In genomic region chr4:114091546-114091945, GRCh38 we compare ENCODE assay signal across 20 cellular contexts.
DNase-seq lines count a peak whose midpoint lies in the region; ATAC-seq and TF ChIP-seq lines count a peak whose summit lies in the region.
"Had no signal": no experiment of that assay in that cellular context is flagged by ENCODE, and none has a peak within 500 bp of the region (broad histone marks: within the 10 kb centered on the region; RNA-seq: fewer than 3 reads in every experiment).

No MANE protein-coding gene starts in this region.

- no peak overlapping the region for H3K9ac ChIP-seq in HCT116 (ENCODE audit: low read length)
- no peak overlapping the region for H3K9ac ChIP-seq in colonic mucosa (ENCODE audit: low read depth in 2 of 2, low read length in 2 of 2)
- H3K9ac ChIP-seq: BLaER1 had no signal

- no peak for TF ChIP-seq POLR2A in HCT116 (IDR thresholded peaks at IDR 0.05; ENCODE audit: borderline replicate concordance, extremely low read depth, insufficient read depth, insufficient read length)

- no peak overlapping the region for H3K4me3 Mint-ChIP-seq in mesothelial cell of epicardium
- H3K4me3 Mint-ChIP-seq: B cell; CD4-positive, CD25-positive, alpha-beta regulatory T cell; CD8-positive, alpha-beta T cell had no signal

- H3K4me3 ChIP-seq in HCT116 (replicated peaks in 1 of 2; ENCODE audit: low read depth in 1 of 2, low read length in 2 of 2) (no peak overlapping the region), colonic mucosa (no peak overlapping the region)
- H3K4me3 ChIP-seq: A549, BLaER1 had no signal

- H3K4me2 ChIP-seq in HCT116 (ENCODE audit: low read length): no peak overlapping the region
- H3K4me2 ChIP-seq: A549, BLaER1 had no signal

- BruUV-seq in HCT116 (replicated peaks; lab: Mats Ljungman, UMichigan): no TSS peak

- H3K27ac ChIP-seq in HCT116 (ENCODE audit: low read depth, low read length): no peak overlapping the region
- no peak overlapping the region for H3K27ac ChIP-seq in colonic mucosa
- H3K27ac ChIP-seq: A549, BLaER1, C4-2B had no signal

- TF ChIP-seq CTCF in HCT116 (IDR thresholded peaks at IDR 0.05 in 2 of 3, conservative IDR thresholded peaks at IDR 0.05 in 1 of 3; ENCODE audit: borderline replicate concordance in 1 of 3, insufficient read depth in 1 of 3, low read depth in 2 of 3, low read length in 2 of 3) (no peak), mesothelial cell of epicardium (IDR thresholded peaks at IDR 0.05; ENCODE audit: unreplicated experiment) (no peak), colonic mucosa (IDR thresholded peaks at IDR 0.05) (no peak)

- H3K36me3 ChIP-seq in HCT116 (ENCODE audit: control insufficient read depth in 1 of 2, insufficient read depth in 2 of 2, low read length in 2 of 2) (no peaks in the 10 kb centered on the region), colonic mucosa (no peaks in the 10 kb centered on the region)
- H3K36me3 ChIP-seq: BLaER1 had no signal

- peak overlapping the region; percentile 26 for H3K27ac Mint-ChIP-seq in mesothelial cell of epicardium
- H3K27ac Mint-ChIP-seq: B cell; CD4-positive, CD25-positive, alpha-beta regulatory T cell; CD8-positive, alpha-beta T cell had no signal

- no peaks in the 10 kb centered on the region for H4K20me1 ChIP-seq in HCT116 (ENCODE audit: insufficient read depth)
- H4K20me1 ChIP-seq: BLaER1 had no signal

- H2AFZ ChIP-seq in HCT116 (ENCODE audit: low read depth, low read length, poor library complexity, severe bottlenecking): peak overlapping the region; percentile 8

- H3K4me1 ChIP-seq in HCT116 (ENCODE audit: control insufficient read depth in 1 of 2, insufficient read depth in 2 of 2, low read length in 2 of 2): no peaks in the 10 kb centered on the region
- no peaks in the 10 kb centered on the region for H3K4me1 ChIP-seq in colonic mucosa
- H3K4me1 ChIP-seq: A549, BLaER1 had no signal

- peaks cover 23% of the 10 kb centered on the region for H3K4me1 Mint-ChIP-seq in mesothelial cell of epicardium
- H3K4me1 Mint-ChIP-seq: B cell; CD4-positive, CD25-positive, alpha-beta regulatory T cell had no signal

- CTCF ChIA-PET in HCT116 (lab: Charles Lee): no interaction called here

- H3K27me3 ChIP-seq in HCT116 (ENCODE audit: insufficient read depth, low read length) (no peaks in the 10 kb centered on the region), colonic mucosa (no peaks in the 10 kb centered on the region)
- H3K27me3 ChIP-seq: BLaER1 had no signal

- peaks cover 15% of the 10 kb centered on the region for H3K9me3 Mint-ChIP-seq in mesothelial cell of epicardium

- H3K9me3 ChIP-seq in HCT116 (ENCODE audit: control insufficient read depth in 1 of 2, insufficient read depth in 1 of 2, low read depth in 1 of 2, low read length in 2 of 2) (no peaks in the 10 kb centered on the region), colonic mucosa (no peaks in the 10 kb centered on the region)
- H3K9me3 ChIP-seq: A549, BLaER1, Caco-2 had no signal

- intact Hi-C loops in HCT116 (cut with micrococcal nuclease) (no loop called here), colonic mucosa (cut with DNase I) (no loop called here)

- RAD21 ChIA-PET in HCT116 (lab: Charles Lee; ENCODE audit: low non-redundant PET in 1 of 2, low total read pairs in 2 of 2, uncharacterized antibody in 2 of 2, unreplicated experiment in 2 of 2): no interaction called here

- H3K9me2 ChIP-seq in HCT116 (ENCODE audit: insufficient read depth): no peaks in the 10 kb centered on the region

- POLR2A ChIA-PET in HCT116 (lab: Charles Lee): no interaction called here

- TF ChIP-seq RAD21 in HCT116 (IDR thresholded peaks at IDR 0.05; ENCODE audit: low read depth): no peak

- H3K36me3 Mint-ChIP-seq in mesothelial cell of epicardium: no peaks in the 10 kb centered on the region
- H3K36me3 Mint-ChIP-seq: CD4-positive, CD25-positive, alpha-beta regulatory T cell; CD8-positive, alpha-beta T cell had no signal

- H3K79me2 ChIP-seq in HCT116 (ENCODE audit: insufficient read depth, low read length): no peaks in the 10 kb centered on the region

- DNase-seq in EH (ENCODE audit: low read depth) (peak; percentile 21), HCT116 (ENCODE audit: low read depth, low spot score) (no peak), mesothelial cell of epicardium (ENCODE audit: low spot score in 2 of 2, unreplicated experiment in 2 of 2) (no peak), occipital lobe (lab: John Stamatoyannopoulos, UW) (no peak), colonic mucosa (no peak), NCI-H345 (lab: John Stamatoyannopoulos, UW) (no peak)
- DNase-seq: 8988T; Caco-2; CD4-positive, CD25-positive, alpha-beta regulatory T cell; CD8-positive, alpha-beta T cell; DMS153; DND-41; EL; GDM1; H7; HCEC 1CT had no signal

- no peaks in the 10 kb centered on the region for H3K27me3 Mint-ChIP-seq in mesothelial cell of epicardium (ENCODE audit: low read depth)

- ATAC-seq in HCT116: no peak
- ATAC-seq: A549; CD8-positive, alpha-beta T cell had no signal

TF ChIP-seq in HCT116, 20 proteins besides CTCF, POLR2A, EP300 and RAD21:
- TF ChIP-seq POLR2AphosphoS5 (IDR thresholded peaks at IDR 0.05; ENCODE audit: low read depth, low read length): no peak
- TF ChIP-seq FOSL1 (IDR thresholded peaks at IDR 0.05; ENCODE audit: low read depth): no peak
- no peak for TF ChIP-seq CBX3 (IDR thresholded peaks at IDR 0.05; ENCODE audit: low read depth)
- TF ChIP-seq REST (IDR thresholded peaks at IDR 0.05; ENCODE audit: low read depth): no peak
- no peak for TF ChIP-seq SIN3A (IDR thresholded peaks at IDR 0.05; ENCODE audit: low read depth)
- no peak for TF ChIP-seq JUND (IDR thresholded peaks at IDR 0.05)
- no peak for TF ChIP-seq ZNF274 (IDR thresholded peaks at IDR 0.05; ENCODE audit: low read depth, low read length)
- TF ChIP-seq EZH2phosphoT487 (IDR thresholded peaks at IDR 0.05; ENCODE audit: borderline replicate concordance): no peak
- no peak for TF ChIP-seq MAX (IDR thresholded peaks at IDR 0.05)
